In the genomic region with DNA sequence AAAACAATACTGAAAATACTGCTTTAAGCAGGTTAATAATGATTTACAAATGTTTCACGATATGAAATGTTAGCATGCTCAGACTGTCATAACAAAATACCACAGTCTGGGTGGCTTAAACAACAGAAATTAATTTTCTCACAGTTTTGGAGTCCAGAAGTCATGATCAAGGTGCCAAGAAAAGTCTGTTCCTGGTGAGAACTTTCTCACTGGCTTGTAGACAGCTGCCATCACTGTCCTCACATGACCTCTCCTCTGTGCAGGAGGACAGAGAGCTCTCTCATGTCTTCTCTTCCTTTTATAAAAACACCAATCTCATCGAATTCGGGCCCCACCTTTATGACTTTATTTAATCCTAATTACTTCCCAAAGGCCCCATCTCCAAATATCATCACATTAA, we compare ENCODE assay signal across 38 cellular contexts.
"Had no signal": no experiment of that assay in that cellular context is flagged by ENCODE, and none has a peak within 500 bp of the region (broad histone marks: within the 10 kb centered on the region; RNA-seq: fewer than 3 reads in every experiment).

No MANE protein-coding gene starts in this region.

- H3K9me3 Mint-ChIP-seq: activated naive CD4-positive, alpha-beta T cell treated with anti-CD3 and anti-CD28 coated beads for 36 hours; activated naive CD4-positive, alpha-beta T cell treated with anti-CD3 and anti-CD28 coated beads, Interleukin-2, amount 10 ng/mL, durations not matched to agents 7 days and 5 days; activated naive CD4-positive, alpha-beta T cell treated with anti-CD3 and anti-CD28 coated beads, Interleukin-2, amount 50 U/mL, for 24 hours; activated naive CD4-positive, alpha-beta T cell treated with anti-CD3 and anti-CD28 coated beads, Interleukin-2, amount 50 U/mL, for 72 hours; activated naive CD8-positive, alpha-beta T cell treated with anti-CD3 and anti-CD28 coated beads for 36 hours; activated naive CD8-positive, alpha-beta T cell treated with anti-CD3 and anti-CD28 coated beads, Interleukin-2, amount 10 ng/mL, durations not matched to agents 7 days and 5 days; activated naive CD8-positive, alpha-beta T cell treated with anti-CD3 and anti-CD28 coated beads, Interleukin-2, amount 50 U/mL, for 24 hours; activated T-cell treated with anti-CD3 and anti-CD28 coated beads, Interleukin-2, amount 50 U/mL, for 24 hours; activated T-cell treated with anti-CD3 and anti-CD28 coated beads, Interleukin-2, amount 50 U/mL, for 4 hours; activated T-helper 1 cell treated with anti-CD3 and anti-CD28 coated beads, Interleukin-12 subunit alpha, Interleukin-12 subunit beta, Interleukin-2, Interleukin-4 antibody, amounts not matched to agents 30 ng/mL and 10 ng/mL and 1 ng/mL, durations not matched to agents 14 hours and 24 hours and 36 hours; activated T-helper 17 cell treated with anti-CD3 and anti-CD28 coated beads, Interleukin-2, amount 50 U/mL, for 72 hours; activated T-helper 2 cell treated with anti-CD3 and anti-CD28 coated beads, Interferon-gamma antibody, Interleukin-2, Interleukin-4, amounts not matched to agents 10 μg/mL and 5 μg/mL and 100 μg/mL, durations not matched to agents 14 hours and 24 hours and 36 hours had no signal

- H3K9me3 ChIP-seq: adrenal gland, ascending aorta, breast epithelium had no signal

- ATAC-seq: activated naive CD4-positive, alpha-beta T cell treated with anti-CD3 and anti-CD28 coated beads, Interleukin-2, amount 50 U/mL, for 72 hours; activated naive CD8-positive, alpha-beta T cell treated with anti-CD3 and anti-CD28 coated beads, Interleukin-2, amount 50 U/mL, for 24 hours; activated T-cell treated with anti-CD3 and anti-CD28 coated beads, Interleukin-2, amount 50 U/mL, for 4 hours; activated T-cell treated with anti-CD3 and anti-CD28 coated beads, Interleukin-2, amount 50 U/mL, for 72 hours; activated T-helper 17 cell treated with anti-CD3 and anti-CD28 coated beads, Interleukin-2, amount 50 U/mL, for 72 hours had no signal

- H3K36me3 Mint-ChIP-seq: activated naive CD4-positive, alpha-beta T cell treated with anti-CD3 and anti-CD28 coated beads, Interleukin-2, amount 10 ng/mL, durations not matched to agents 7 days and 5 days; activated naive CD4-positive, alpha-beta T cell treated with anti-CD3 and anti-CD28 coated beads, Interleukin-2, amount 50 U/mL, for 24 hours; activated naive CD4-positive, alpha-beta T cell treated with anti-CD3 and anti-CD28 coated beads, Interleukin-2, amount 50 U/mL, for 72 hours; activated naive CD8-positive, alpha-beta T cell; activated naive CD8-positive, alpha-beta T cell treated with anti-CD3 and anti-CD28 coated beads for 36 hours; activated naive CD8-positive, alpha-beta T cell treated with anti-CD3 and anti-CD28 coated beads, Interleukin-2, amount 10 ng/mL, durations not matched to agents 7 days and 5 days; brain had no signal

- H3K27me3 ChIP-seq: adrenal gland, ascending aorta, brain microvascular endothelial cell, breast epithelium, cardiac muscle cell had no signal

- H3K27ac ChIP-seq: adrenal gland, ascending aorta, brain microvascular endothelial cell, breast epithelium, cardiac muscle cell had no signal

- H3K4me1 Mint-ChIP-seq: activated naive CD4-positive, alpha-beta T cell treated with anti-CD3 and anti-CD28 coated beads, Interleukin-2, amount 10 ng/mL, durations not matched to agents 7 days and 5 days; activated naive CD4-positive, alpha-beta T cell treated with anti-CD3 and anti-CD28 coated beads, Interleukin-2, amount 50 U/mL, for 24 hours; activated naive CD8-positive, alpha-beta T cell treated with anti-CD3 and anti-CD28 coated beads for 36 hours; activated naive CD8-positive, alpha-beta T cell treated with anti-CD3 and anti-CD28 coated beads, Interleukin-2, amount 10 ng/mL, durations not matched to agents 7 days and 5 days; activated naive CD8-positive, alpha-beta T cell treated with anti-CD3 and anti-CD28 coated beads, Interleukin-2, amount 50 U/mL, for 24 hours; activated T-helper 17 cell treated with anti-CD3 and anti-CD28 coated beads, Interleukin-2, amount 50 U/mL, for 72 hours; brain; central memory CD8-positive, alpha-beta T cell had no signal

- H3K36me3 ChIP-seq: adrenal gland, ascending aorta, brain microvascular endothelial cell, breast epithelium, cardiac muscle cell had no signal

- DNase-seq: activated effector memory CD4-positive, alpha-beta T cell treated with anti-CD3 and anti-CD28 coated beads, Interleukin-2, amount 50 U/mL, for 16 hours; activated effector memory CD4-positive, alpha-beta T cell treated with Interleukin-2 at 50 U/mL for 16 hours; activated gamma-delta T cell; activated gamma-delta T cell treated with Interleukin-2 at 50 U/mL for 16 hours; activated naive CD4-positive, alpha-beta T cell; activated naive CD4-positive, alpha-beta T cell treated with anti-CD3 and anti-CD28 coated beads for 36 hours; activated naive CD4-positive, alpha-beta T cell treated with anti-CD3 and anti-CD28 coated beads, Interleukin-2, amount 10 ng/mL, durations not matched to agents 7 days and 5 days; activated naive CD4-positive, alpha-beta T cell treated with anti-CD3 and anti-CD28 coated beads, Interleukin-2, amount 50 U/mL, for 16 hours; activated naive CD4-positive, alpha-beta T cell treated with Interleukin-2 at 50 U/mL for 16 hours; activated naive CD8-positive, alpha-beta T cell treated with anti-CD3 and anti-CD28 coated beads for 36 hours; activated naive CD8-positive, alpha-beta T cell treated with anti-CD3 and anti-CD28 coated beads, Interleukin-2, amount 10 ng/mL, durations not matched to agents 7 days and 5 days; activated naive CD8-positive, alpha-beta T cell treated with anti-CD3 and anti-CD28 coated beads, Interleukin-2, amount 50 U/mL, for 24 hours; activated T-cell treated with anti-CD3 and anti-CD28 coated beads, Interleukin-2, amount 50 U/mL, for 1 hour; activated T-cell treated with anti-CD3 and anti-CD28 coated beads, Interleukin-2, amount 50 U/mL, for 24 hours; activated T-cell treated with anti-CD3 and anti-CD28 coated beads, Interleukin-2, amount 50 U/mL, for 4 hours; activated T-cell treated with anti-CD3 and anti-CD28 coated beads, Interleukin-2, amount 50 U/mL, for 48 hours; activated T-cell treated with anti-CD3 and anti-CD28 coated beads, Interleukin-2, amount 50 U/mL, for 72 hours; adrenal gland; amniotic stem cell; amygdala; anterior cingulate cortex; aorta; brain microvascular endothelial cell; caudate nucleus; central memory CD4-positive, alpha-beta T cell; cerebellar nuclear complex had no signal

- H3K27me3 Mint-ChIP-seq: activated naive CD4-positive, alpha-beta T cell treated with anti-CD3 and anti-CD28 coated beads, Interleukin-2, amount 10 ng/mL, durations not matched to agents 7 days and 5 days; activated naive CD4-positive, alpha-beta T cell treated with anti-CD3 and anti-CD28 coated beads, Interleukin-2, amount 50 U/mL, for 24 hours; activated naive CD8-positive, alpha-beta T cell; activated naive CD8-positive, alpha-beta T cell treated with anti-CD3 and anti-CD28 coated beads for 36 hours; activated naive CD8-positive, alpha-beta T cell treated with anti-CD3 and anti-CD28 coated beads, Interleukin-2, amount 10 ng/mL, durations not matched to agents 7 days and 5 days; activated naive CD8-positive, alpha-beta T cell treated with anti-CD3 and anti-CD28 coated beads, Interleukin-2, amount 50 U/mL, for 24 hours; activated T-helper 17 cell treated with anti-CD3 and anti-CD28 coated beads, Interleukin-2, amount 50 U/mL, for 72 hours; central memory CD8-positive, alpha-beta T cell had no signal

- H3K4me1 ChIP-seq: adrenal gland, ascending aorta, breast epithelium had no signal

- H3K4me3 ChIP-seq: adrenal gland, ascending aorta, breast epithelium, cardiac muscle cell had no signal

- H3K27ac Mint-ChIP-seq: activated naive CD4-positive, alpha-beta T cell treated with anti-CD3 and anti-CD28 coated beads for 36 hours; activated naive CD4-positive, alpha-beta T cell treated with anti-CD3 and anti-CD28 coated beads, Interleukin-2, amount 10 ng/mL, durations not matched to agents 7 days and 5 days; activated naive CD4-positive, alpha-beta T cell treated with anti-CD3 and anti-CD28 coated beads, Interleukin-2, amount 50 U/mL, for 24 hours; activated naive CD4-positive, alpha-beta T cell treated with anti-CD3 and anti-CD28 coated beads, Interleukin-2, amount 50 U/mL, for 72 hours; activated naive CD8-positive, alpha-beta T cell; activated naive CD8-positive, alpha-beta T cell treated with anti-CD3 and anti-CD28 coated beads for 36 hours; activated naive CD8-positive, alpha-beta T cell treated with anti-CD3 and anti-CD28 coated beads, Interleukin-2, amount 10 ng/mL, durations not matched to agents 7 days and 5 days; activated naive CD8-positive, alpha-beta T cell treated with anti-CD3 and anti-CD28 coated beads, Interleukin-2, amount 50 U/mL, for 24 hours; activated T-cell treated with anti-CD3 and anti-CD28 coated beads, Interleukin-2, amount 50 U/mL, for 24 hours; activated T-cell treated with anti-CD3 and anti-CD28 coated beads, Interleukin-2, amount 50 U/mL, for 72 hours; activated T-helper 1 cell treated with anti-CD3 and anti-CD28 coated beads, Interleukin-12 subunit alpha, Interleukin-12 subunit beta, Interleukin-2, Interleukin-4 antibody, amounts not matched to agents 30 ng/mL and 10 ng/mL and 1 ng/mL, durations not matched to agents 14 hours and 24 hours and 36 hours; activated T-helper 17 cell treated with anti-CD3 and anti-CD28 coated beads, Interleukin-2, amount 50 U/mL, for 72 hours; activated T-helper 2 cell treated with anti-CD3 and anti-CD28 coated beads, Interferon-gamma antibody, Interleukin-2, Interleukin-4, amounts not matched to agents 10 μg/mL and 5 μg/mL and 100 μg/mL, durations not matched to agents 14 hours and 24 hours and 36 hours had no signal

- H3K4me3 Mint-ChIP-seq: activated naive CD4-positive, alpha-beta T cell treated with anti-CD3 and anti-CD28 coated beads for 36 hours; activated naive CD4-positive, alpha-beta T cell treated with anti-CD3 and anti-CD28 coated beads, Interleukin-2, amount 10 ng/mL, durations not matched to agents 7 days and 5 days; activated naive CD4-positive, alpha-beta T cell treated with anti-CD3 and anti-CD28 coated beads, Interleukin-2, amount 50 U/mL, for 24 hours; activated naive CD8-positive, alpha-beta T cell; activated naive CD8-positive, alpha-beta T cell treated with anti-CD3 and anti-CD28 coated beads for 36 hours; activated naive CD8-positive, alpha-beta T cell treated with anti-CD3 and anti-CD28 coated beads, Interleukin-2, amount 10 ng/mL, durations not matched to agents 7 days and 5 days; activated naive CD8-positive, alpha-beta T cell treated with anti-CD3 and anti-CD28 coated beads, Interleukin-2, amount 50 U/mL, for 24 hours; activated T-cell treated with anti-CD3 and anti-CD28 coated beads, Interleukin-2, amount 50 U/mL, for 24 hours; activated T-cell treated with anti-CD3 and anti-CD28 coated beads, Interleukin-2, amount 50 U/mL, for 4 hours; activated T-cell treated with anti-CD3 and anti-CD28 coated beads, Interleukin-2, amount 50 U/mL, for 72 hours; activated T-helper 1 cell treated with anti-CD3 and anti-CD28 coated beads, Interleukin-12 subunit alpha, Interleukin-12 subunit beta, Interleukin-2, Interleukin-4 antibody, amounts not matched to agents 30 ng/mL and 10 ng/mL and 1 ng/mL, durations not matched to agents 14 hours and 24 hours and 36 hours; activated T-helper 17 cell treated with anti-CD3 and anti-CD28 coated beads, Interleukin-2, amount 50 U/mL, for 72 hours; brain; central memory CD8-positive, alpha-beta T cell had no signal

- FAIRE-seq: bronchial epithelial cell had no signal
